Comparison of ENCODE assay signal across 18 cellular contexts in the genomic region with DNA sequence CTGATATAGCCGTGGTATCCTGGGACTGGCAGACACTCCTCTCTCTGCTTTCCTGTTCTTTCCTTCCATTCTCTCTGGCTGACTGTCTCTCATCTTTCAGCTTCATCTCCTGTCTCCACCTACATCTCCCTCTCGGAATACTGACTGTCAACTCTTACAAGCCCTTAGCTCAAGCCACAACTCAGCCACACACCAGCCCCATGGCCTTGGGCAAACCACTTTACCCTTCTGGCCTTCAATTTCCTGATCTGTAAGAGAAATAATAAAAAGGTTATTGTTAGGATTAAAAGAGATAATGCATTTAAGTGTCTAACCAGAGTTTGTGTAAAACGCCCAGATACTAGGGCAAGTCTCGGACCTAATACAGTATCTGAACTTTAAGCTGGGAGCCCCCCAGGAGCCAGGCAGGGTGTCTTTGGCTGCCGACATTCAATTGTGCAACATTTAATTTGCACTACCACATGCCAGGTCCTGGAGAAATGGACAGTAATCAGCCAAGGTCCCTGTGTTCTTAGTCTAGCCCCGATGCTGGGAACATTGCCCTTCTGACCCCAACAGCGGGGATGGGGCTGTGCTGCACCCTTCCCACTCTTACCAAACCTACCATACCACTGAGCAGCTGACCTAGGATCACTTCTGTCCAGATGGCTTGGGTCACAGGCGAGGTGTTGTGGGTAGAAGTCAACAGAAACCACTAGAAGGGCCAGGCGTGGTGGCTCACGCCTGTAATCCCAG.
"Had no signal": no experiment of that assay in that cellular context is flagged by ENCODE, and none has a peak within 500 bp of the region (broad histone marks: within the 10 kb centered on the region; RNA-seq: fewer than 3 reads in every experiment).

No MANE protein-coding gene starts in this region.

- H3K36me3 Mint-ChIP-seq: activated CD4-positive, alpha-beta memory T cell treated with anti-CD3 and anti-CD28 coated beads for 36 hours; activated naive CD8-positive, alpha-beta T cell treated with anti-CD3 and anti-CD28 coated beads, Interleukin-2, amount 10 ng/mL, durations not matched to agents 7 days and 5 days had no signal

- H3K4me1 ChIP-seq: colonic mucosa had no signal

- H3K27me3 ChIP-seq: colonic mucosa had no signal

- H3K9me3 Mint-ChIP-seq: activated CD4-positive, alpha-beta memory T cell treated with anti-CD3 and anti-CD28 coated beads for 36 hours; activated naive CD8-positive, alpha-beta T cell treated with anti-CD3 and anti-CD28 coated beads, Interleukin-2, amount 10 ng/mL, durations not matched to agents 7 days and 5 days; activated T-cell treated with anti-CD3 and anti-CD28 coated beads, Interleukin-2, amount 50 U/mL, for 4 hours; naive thymus-derived CD8-positive, alpha-beta T cell had no signal

- H3K27ac ChIP-seq: cardiac muscle cell, colonic mucosa had no signal

- FAIRE-seq: astrocyte, urothelium cell line had no signal

- H3K27ac Mint-ChIP-seq: activated CD4-positive, alpha-beta memory T cell treated with anti-CD3 and anti-CD28 coated beads for 36 hours; activated naive CD8-positive, alpha-beta T cell treated with anti-CD3 and anti-CD28 coated beads, Interleukin-2, amount 10 ng/mL, durations not matched to agents 7 days and 5 days; progenitor cell of endocrine pancreas had no signal

- DNase-seq: activated CD4-positive, alpha-beta memory T cell treated with anti-CD3 and anti-CD28 coated beads for 36 hours; activated gamma-delta T cell treated with Interleukin-2 at 50 U/mL for 16 hours; activated naive CD8-positive, alpha-beta T cell treated with anti-CD3 and anti-CD28 coated beads, Interleukin-2, amount 10 ng/mL, durations not matched to agents 7 days and 5 days; activated T-cell treated with anti-CD3 and anti-CD28 coated beads, Interleukin-2, amount 50 U/mL, for 4 hours; effector CD4-positive, alpha-beta T cell; hypothalamus; mammary epithelial cell; naive thymus-derived CD8-positive, alpha-beta T cell; stimulated activated CD4-positive, alpha-beta T cell treated with anti-CD3 and anti-CD28 coated beads, Interleukin-4, amount 100 ng/mL, for 1 hour; stimulated activated CD8-positive, alpha-beta memory T cell treated with anti-CD3 and anti-CD28 coated beads, Interleukin-4, amount 100 ng/mL, for 48 hours; stimulated activated naive CD8-positive, alpha-beta T cell treated with anti-CD3 and anti-CD28 coated beads, Interleukin-15, Interleukin-2, amounts not matched to agents 100 U/mL and 50 U/mL, for 24 hours; T-helper 9 cell had no signal

- H3K27me3 Mint-ChIP-seq: activated CD4-positive, alpha-beta memory T cell treated with anti-CD3 and anti-CD28 coated beads for 36 hours; activated naive CD8-positive, alpha-beta T cell treated with anti-CD3 and anti-CD28 coated beads, Interleukin-2, amount 10 ng/mL, durations not matched to agents 7 days and 5 days; naive thymus-derived CD8-positive, alpha-beta T cell; progenitor cell of endocrine pancreas had no signal

- H3K4me3 ChIP-seq: cardiac muscle cell, colonic mucosa, mucosa of descending colon had no signal

- H3K36me3 ChIP-seq: cardiac muscle cell, colonic mucosa had no signal

- ATAC-seq: activated T-cell treated with anti-CD3 and anti-CD28 coated beads, Interleukin-2, amount 50 U/mL, for 4 hours; mucosa of descending colon; naive thymus-derived CD8-positive, alpha-beta T cell; stimulated activated naive CD8-positive, alpha-beta T cell treated with anti-CD3 and anti-CD28 coated beads, Interleukin-15, Interleukin-2, amounts not matched to agents 100 U/mL and 50 U/mL, for 24 hours had no signal

- H3K9me3 ChIP-seq: colonic mucosa, mucosa of descending colon had no signal

- H3K4me3 Mint-ChIP-seq: activated CD4-positive, alpha-beta memory T cell treated with anti-CD3 and anti-CD28 coated beads for 36 hours; activated naive CD8-positive, alpha-beta T cell treated with anti-CD3 and anti-CD28 coated beads, Interleukin-2, amount 10 ng/mL, durations not matched to agents 7 days and 5 days; activated T-cell treated with anti-CD3 and anti-CD28 coated beads, Interleukin-2, amount 50 U/mL, for 4 hours; naive thymus-derived CD8-positive, alpha-beta T cell had no signal
